ENCODE assay signal across 7 cellular contexts in the genomic region with DNA sequence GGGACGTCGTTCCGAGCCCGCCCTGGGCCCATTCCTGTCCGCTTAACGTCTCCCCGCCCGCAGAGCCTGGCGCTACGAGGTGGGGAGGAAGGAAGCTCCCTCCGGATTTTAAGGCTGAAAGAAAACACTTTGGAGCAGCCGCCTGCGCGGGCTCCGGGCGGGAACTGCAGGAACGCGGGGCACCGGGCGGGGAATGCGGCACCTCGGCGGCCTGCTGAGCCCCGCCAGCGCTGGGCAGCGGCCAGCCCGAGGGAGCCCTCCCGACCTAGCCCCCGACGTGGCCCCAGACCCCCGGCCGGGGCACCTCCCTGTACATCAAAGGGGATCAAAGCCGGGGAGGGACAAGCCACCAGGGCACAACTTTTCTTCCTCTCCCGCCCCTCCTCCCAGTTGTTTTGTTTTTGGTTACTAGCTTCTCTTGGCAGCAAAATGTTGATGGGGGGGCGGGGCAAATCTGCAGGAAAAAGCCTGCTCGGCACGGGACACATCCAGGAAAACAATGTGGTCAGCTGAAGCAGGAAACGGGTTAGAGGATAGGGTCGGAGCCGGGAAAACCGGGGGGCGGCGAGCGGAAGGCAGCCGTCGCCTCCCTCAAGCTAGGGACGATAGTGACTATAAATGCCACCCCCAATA. TPM values are rescaled to one million over a fixed set of nuclear protein-coding genes. Genes with fewer than 3 reads are reported as not detected.
A peak's percentile ranks its signal among the peaks of the same experiment; 100 is the strongest.
DNase-seq lines count a peak whose midpoint lies in the region; ATAC-seq and TF ChIP-seq lines count a peak whose summit lies in the region.
"Not testable (repeated sequence)": the region's sequence is repeated elsewhere in the genome, so short reads cannot be mapped to it uniquely, and the experiment has no call there.

No MANE protein-coding gene starts in this region.

- intact Hi-C loops in Panc1 (cut with micrococcal nuclease; ENCODE audit: unreplicated experiment); left cardiac atrium (cut with DNase I): not testable (repeated sequence)

- not testable (repeated sequence) for H3K4me1 Mint-ChIP-seq in central memory CD8-positive, alpha-beta T cell

- H3K27me3 Mint-ChIP-seq in central memory CD8-positive, alpha-beta T cell: not testable (repeated sequence)

- H3K9me3 Mint-ChIP-seq in central memory CD8-positive, alpha-beta T cell: not testable (repeated sequence)

- not testable (repeated sequence) for BruUV-seq in Panc1 (replicated peaks; lab: Mats Ljungman, UMichigan)

- in situ Hi-C loops in Panc1 (cut with HindIII; ENCODE audit: low pct_unique_long_range_greater_than_20kb, low sequenced_read_pairs): not testable (repeated sequence)

- not testable (repeated sequence) for H3K27ac ChIP-seq in Panc1 (ENCODE audit: low read length)

- not testable (repeated sequence) for H3K27ac Mint-ChIP-seq in central memory CD8-positive, alpha-beta T cell (ENCODE audit: low read depth)

- peak overlapping the region; percentile 65 for H3K4me2 ChIP-seq in skeletal muscle satellite cell (ENCODE audit: low read length)

- H3K36me3 Mint-ChIP-seq in central memory CD8-positive, alpha-beta T cell (ENCODE audit: insufficient read depth): not testable (repeated sequence)

- H3K4me3 ChIP-seq in GM12875 (ENCODE audit: low read depth, low read length) (peak overlapping the region; percentile 39), Panc1 (ENCODE audit: low read depth in 2 of 2, low read length in 2 of 2) (peak overlapping the region; percentile 31 to 37), mononuclear cell (ENCODE audit: low read length) (peak overlapping the region; percentile 32), skeletal muscle satellite cell (ENCODE audit: low read length) (peak overlapping the region; percentile 56)

- not testable (repeated sequence) for TF ChIP-seq CTCF in GM12875 (IDR thresholded peaks at IDR 0.05; ENCODE audit: borderline replicate concordance, insufficient read depth, low read depth, low read length); Panc1 (IDR thresholded peaks at IDR 0.05)

- not testable (repeated sequence) for H3K9ac ChIP-seq in skeletal muscle satellite cell (ENCODE audit: low read depth, low read length)

- not testable (repeated sequence) for H3K4me1 ChIP-seq in Panc1 (ENCODE audit: control insufficient read depth, insufficient read depth, low read length); mononuclear cell (ENCODE audit: insufficient read depth, low read length); skeletal muscle satellite cell (ENCODE audit: control insufficient read depth, insufficient read depth, low read length)

- CTCF ChIA-PET in Panc1 (lab: Charles Lee): not testable (repeated sequence)

- not testable (repeated sequence) for H3K27me3 ChIP-seq in Panc1 (ENCODE audit: control insufficient read depth, insufficient read depth, low read length); mononuclear cell (ENCODE audit: insufficient read depth, low read length); skeletal muscle satellite cell (ENCODE audit: control insufficient read depth, insufficient read depth, low read length)

- peak overlapping the region; percentile 86 for H3K4me3 Mint-ChIP-seq in central memory CD8-positive, alpha-beta T cell

- H3K36me3 ChIP-seq in Panc1 (ENCODE audit: control insufficient read depth, insufficient read depth, low read length); skeletal muscle satellite cell (ENCODE audit: insufficient read depth, low read length): not testable (repeated sequence)

- not testable (repeated sequence) for DNase-seq in Panc1 (ENCODE audit: low read depth, low spot score); central memory CD8-positive, alpha-beta T cell (ENCODE audit: low spot score in 2 of 2)
- DNase-seq in activated T-cell treated with anti-CD3 and anti-CD28 coated beads for 4 hours (peak; percentile 4), left cardiac atrium (peak; percentile 82)

- not testable (repeated sequence) for H3K9me3 ChIP-seq in Panc1 (ENCODE audit: control insufficient read depth, insufficient read depth, low read depth, low read length); mononuclear cell (ENCODE audit: low read depth, low read length); skeletal muscle satellite cell (replicated peaks; ENCODE audit: low read length)

- POLR2A ChIA-PET in Panc1 (lab: Charles Lee): not testable (repeated sequence)

- ATAC-seq in Panc1; central memory CD8-positive, alpha-beta T cell (replicated peaks; ENCODE audit: extremely low read depth, poor library complexity, severe bottlenecking): not testable (repeated sequence)
- peak in 1 of 2 donors; percentile 0 for ATAC-seq in left cardiac atrium

RNA-seq across cellular contexts. Expression of gene SRGAP2B, which starts 1.5 kb away (rescaled TPM):
- total RNA-seq in Panc1 (2021; ENCODE audit: unreplicated experiment): 42.4 TPM
- polyA plus RNA-seq in Panc1 (2012; ENCODE audit: insufficient read length): 13.9 TPM
- total RNA-seq in left cardiac atrium: 10 to 100 TPM; 17.7 to 20.6 TPM
- total RNA-seq in mononuclear cell: 14.7 TPM
- 17.7 and 22.1 TPM in 2 replicates for total RNA-seq in skeletal muscle satellite cell (2012; rRNA removed)

RNA-seq across cellular contexts. Expression of gene FAM72D, which starts 2.1 kb away (rescaled TPM):
- 12.8 TPM for total RNA-seq in Panc1 (2021; ENCODE audit: unreplicated experiment)
- 2.9 TPM for polyA plus RNA-seq in Panc1 (2012; ENCODE audit: insufficient read length)
- under 1 TPM; 0.09 to 0.13 TPM for total RNA-seq in left cardiac atrium
- total RNA-seq in mononuclear cell: not detected
- 1.5 TPM in 2 replicates for total RNA-seq in skeletal muscle satellite cell (2012; rRNA removed)

Comparison
In these comparisons a context has a peak if more than half of its experiments do, and no peak if none do; other contexts are left out.
1. RNA of gene FAM72D, which starts 2.1 kb away (total RNA-seq): 12.8 TPM in Panc1 (single experiment); 0.09 to 0.13 TPM in left cardiac atrium and not detected in mononuclear cell (single experiment); every median in the first group is over 10 times any median in the second.
2. Peak in every context shown above with its lines, with median percentiles within 50 percentile points of each other: H3K4me3 ChIP-seq.